ENCODE assay signal across 24 cellular contexts in the genomic region with DNA sequence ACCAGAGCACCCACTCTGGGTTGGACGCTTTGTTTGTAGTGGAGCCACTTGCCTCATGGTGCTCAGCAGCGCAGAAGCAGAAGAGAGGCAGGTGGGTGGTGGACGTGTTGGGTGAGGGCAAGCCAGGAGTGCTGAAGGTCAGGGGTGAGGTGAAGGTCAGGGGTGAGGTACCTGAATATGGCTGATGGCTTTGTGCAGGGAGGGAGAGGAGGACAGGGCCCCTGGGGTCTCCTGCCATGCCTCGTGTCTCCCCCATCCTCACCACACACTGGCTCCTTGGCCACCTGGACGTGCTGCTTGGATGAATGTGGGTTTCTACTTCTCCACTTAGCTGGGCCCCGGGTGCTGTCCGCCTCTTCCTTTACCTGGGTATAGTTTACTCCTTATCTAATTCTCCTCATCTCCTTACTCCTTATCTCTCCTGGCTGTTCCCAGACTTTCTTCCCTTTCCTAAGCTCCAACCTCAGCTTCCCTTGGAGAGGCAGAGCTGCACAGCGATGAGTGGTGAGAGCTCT.
"Had no signal": no experiment of that assay in that cellular context is flagged by ENCODE, and none has a peak within 500 bp of the region (broad histone marks: within the 10 kb centered on the region; RNA-seq: fewer than 3 reads in every experiment).

No MANE protein-coding gene starts in this region.

- H3K9me3 ChIP-seq: esophagus squamous epithelium, right lobe of liver, stomach, thyroid gland had no signal

- FAIRE-seq: endothelial cell of umbilical vein, frontal cortex, keratinocyte had no signal

- H3K4me3 ChIP-seq: esophagus squamous epithelium, neural progenitor cell, right lobe of liver, smooth muscle cell, stomach, thyroid gland had no signal

- ATAC-seq: naive thymus-derived CD4-positive, alpha-beta T cell had no signal

- DNase-seq: cerebellar nuclear complex; cortex of kidney; effector CD4-positive, alpha-beta T cell; esophagus squamous epithelium; hypothalamus; immature natural killer cell; mesenchymal stem cell; midbrain; naive thymus-derived CD4-positive, alpha-beta T cell; stimulated activated CD4-positive, alpha-beta T cell treated with anti-CD3 and anti-CD28 coated beads, Interleukin-12 subunit alpha, Interleukin-12 subunit beta, amount 100 ng/mL, for 4 hours; stimulated activated CD4-positive, alpha-beta T cell treated with anti-CD3 and anti-CD28 coated beads, Interleukin-1b, Interleukin-23, amount 100 ng/mL, for 48 hours; stimulated activated CD4-positive, alpha-beta T cell treated with anti-CD3 and anti-CD28 coated beads, Interleukin-4, amount 100 ng/mL, for 1 hour; stimulated activated CD8-positive, alpha-beta memory T cell treated with anti-CD3 and anti-CD28 coated beads, Interleukin-4, amount 100 ng/mL, for 48 hours; stimulated activated naive CD4-positive, alpha-beta T cell treated with Interleukin-2 at 50 U/mL for 16 hours; stomach; thyroid gland; trophoblast cell had no signal

- H3K27me3 ChIP-seq: esophagus squamous epithelium, neural progenitor cell, right lobe of liver, stomach, thyroid gland had no signal

- H3K4me1 ChIP-seq: esophagus squamous epithelium, neural progenitor cell, parathyroid adenoma, right lobe of liver, stomach, thyroid gland had no signal

- H3K27ac ChIP-seq: esophagus squamous epithelium, neural progenitor cell, parathyroid adenoma, right lobe of liver, stomach, thyroid gland had no signal

- H3K36me3 ChIP-seq: neural progenitor cell, thyroid gland had no signal
